In the genomic region with DNA sequence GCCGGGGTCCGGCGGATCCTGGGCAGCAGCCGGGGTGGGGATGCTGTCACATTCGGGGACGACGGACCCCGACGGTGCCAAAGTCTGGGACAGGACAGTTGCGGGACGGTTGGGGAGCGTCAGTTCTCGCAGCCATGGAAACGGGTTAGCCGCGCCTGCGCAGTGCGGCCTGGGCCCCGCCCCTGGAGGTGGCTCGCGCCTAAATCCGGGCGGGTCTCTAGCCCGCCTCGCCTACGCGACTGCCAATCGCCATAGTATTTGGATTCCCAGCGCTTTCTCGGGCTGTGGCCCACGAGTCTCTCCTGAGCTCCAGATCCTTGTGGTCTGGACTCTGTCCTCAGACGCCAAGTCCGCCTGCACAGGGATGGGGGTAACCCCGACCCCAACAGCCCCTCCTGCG, we compare ENCODE assay signal across 8 cellular contexts. TPM values are rescaled to one million over a fixed set of nuclear protein-coding genes. Genes with fewer than 3 reads are reported as not detected.
DNase-seq lines count a peak whose midpoint lies in the region; ATAC-seq and TF ChIP-seq lines count a peak whose summit lies in the region.

TSS of gene ZMYND10 (minus strand) at position 147 of the 400 bp plus-strand sequence. CDS start 153 bp downstream, outside the sequence.

- no peak for TF ChIP-seq POLR2A in esophagus squamous epithelium (IDR thresholded peaks at IDR 0.05)
- TF ChIP-seq POLR2A in testis (IDR thresholded peaks at IDR 0.05) = no peak

- peaks cover 43% of the 10 kb centered on the region for H3K36me3 Mint-ChIP-seq in activated T-cell treated with anti-CD3 and anti-CD28 coated beads, Interleukin-2, amount 50 U/mL, for 24 hours (ENCODE audit: low read depth)
- H3K36me3 Mint-ChIP-seq in neural crest cell (ENCODE audit: low read depth) = no peaks in the 10 kb centered on the region

- H3K9me3 ChIP-seq in ES-I3 (ENCODE audit: control insufficient read depth, insufficient read depth, low read length) (no peaks in the 10 kb centered on the region), esophagus squamous epithelium (no peaks in the 10 kb centered on the region), testis (no peaks in the 10 kb centered on the region)

- DNase-seq in NCI-H748 (lab: John Stamatoyannopoulos, UW; ENCODE audit: unreplicated experiment) (peak; percentile 77), esophagus squamous epithelium (lab: John Stamatoyannopoulos, UW) (no peak), neural crest cell (ENCODE audit: low read depth, low spot score) (peak; percentile 63), testis (peak; percentile 74), OCI-M1 (lab: John Stamatoyannopoulos, UW) (no peak)
- peak; percentile 82 for DNase-seq in activated T-cell treated with anti-CD3 and anti-CD28 coated beads, Interleukin-2, amount 50 U/mL, for 24 hours

- no peak for ATAC-seq in HG02885 (IDR thresholded peaks at IDR 0.05; ENCODE audit: poor library complexity, unreplicated experiment)

- no peaks in the 10 kb centered on the region for H3K4me1 ChIP-seq in ES-I3 (ENCODE audit: insufficient read depth, low read length)
- H3K4me1 ChIP-seq in esophagus squamous epithelium = peaks cover 26 to 82% (median 32%) of the 10 kb centered on the region in 3 donors
- peaks cover 15% of the 10 kb centered on the region for H3K4me1 ChIP-seq in testis

- peak within 1 kb of the TSS; percentile 58; the same call in 1 of the 2 replicates for H3K9ac ChIP-seq in ES-I3 (ENCODE audit: low read depth, low read length)

- H3K27me3 ChIP-seq in esophagus squamous epithelium (no peaks in the 10 kb centered on the region), testis (no peaks in the 10 kb centered on the region)

- peak within 1 kb of the TSS in 3 of 4 donors; percentile 48 to 63 (median 55) for H3K27ac ChIP-seq in esophagus squamous epithelium
- H3K27ac ChIP-seq in testis = no peak within 1 kb of the TSS

- 3 to 18% methylated on average over 4 to 7 of the region's 35 CpGs for WGBS in esophagus squamous epithelium, 2 donors
- 4 to 5% methylated on average over 19 to 34 of the region's 35 CpGs for WGBS in testis, 2 donors

- TF ChIP-seq CTCF in esophagus squamous epithelium (IDR thresholded peaks at IDR 0.05) (no peak), neural crest cell (conservative IDR thresholded peaks at IDR 0.05) (no peak), testis (IDR thresholded peaks at IDR 0.05) (no peak)

- H3K36me3 ChIP-seq in ES-I3 (ENCODE audit: insufficient read depth, low read length) (no peaks in the 10 kb centered on the region), esophagus squamous epithelium (peaks cover 0 to 21% (median 0%) of the 10 kb centered on the region in 3 donors), testis (ENCODE audit: low read depth, missing control alignments) (no peaks in the 10 kb centered on the region)

- peak within 1 kb of the TSS; percentile 57 for H3K4me3 Mint-ChIP-seq in activated T-cell treated with anti-CD3 and anti-CD28 coated beads, Interleukin-2, amount 50 U/mL, for 24 hours
- peak within 1 kb of the TSS; percentile 86 for H3K4me3 Mint-ChIP-seq in neural crest cell

- peaks cover 54% of the 10 kb centered on the region for H3K4me1 Mint-ChIP-seq in activated T-cell treated with anti-CD3 and anti-CD28 coated beads, Interleukin-2, amount 50 U/mL, for 24 hours (ENCODE audit: low read depth)
- H3K4me1 Mint-ChIP-seq in neural crest cell = peaks cover 24% of the 10 kb centered on the region

- H3K4me3 ChIP-seq in esophagus squamous epithelium = peak within 1 kb of the TSS; percentile 18 to 60 (median 36)
- peak within 1 kb of the TSS; percentile 36 to 58 for H3K4me3 ChIP-seq in testis

- H3K27me3 Mint-ChIP-seq in activated T-cell treated with anti-CD3 and anti-CD28 coated beads, Interleukin-2, amount 50 U/mL, for 24 hours = no peaks in the 10 kb centered on the region
- peaks cover 35% of the 10 kb centered on the region for H3K27me3 Mint-ChIP-seq in neural crest cell (ENCODE audit: low read depth)

- intact Hi-C loops in esophagus squamous epithelium (cut with DNase I) = no loop called here
- intact Hi-C loops in testis (cut with DNase I; ENCODE audit: low total_unique reads) = no loop called here

- H3K9me3 Mint-ChIP-seq in activated T-cell treated with anti-CD3 and anti-CD28 coated beads, Interleukin-2, amount 50 U/mL, for 24 hours = no peaks in the 10 kb centered on the region
- no peaks in the 10 kb centered on the region for H3K9me3 Mint-ChIP-seq in neural crest cell

- peak within 1 kb of the TSS; percentile 35 for H3K27ac Mint-ChIP-seq in activated T-cell treated with anti-CD3 and anti-CD28 coated beads, Interleukin-2, amount 50 U/mL, for 24 hours
- H3K27ac Mint-ChIP-seq in neural crest cell (ENCODE audit: unreplicated experiment) = no peak within 1 kb of the TSS

RNA-seq across cellular contexts. Expression of gene ZMYND10, which starts in this region (rescaled TPM):
- total RNA-seq in esophagus squamous epithelium = 1 to 10 TPM in 1 of 4 donors, not detected in 3; 1.1 TPM
- 2.3 and 2.5 TPM in 2 replicates for total RNA-seq in neural crest cell
- 100 to 1,000 TPM; 241 to 335 TPM for total RNA-seq in testis
- polyA plus RNA-seq in testis (ENCODE audit: insufficient read depth, low read depth, low replicate concordance) = 763 TPM

Comparison
In these comparisons a context has a peak if more than half of its experiments do, and no peak if none do; other contexts are left out.
1. RNA of gene ZMYND10 (total RNA-seq): 241 to 335 TPM in testis; 2.3 to 2.5 TPM in neural crest cell and 1.1 TPM in esophagus squamous epithelium; every median in the first group is over 10 times any median in the second.
2. DNase-seq: peak in NCI-H748 (single experiment), activated T-cell treated with anti-CD3 and anti-CD28 coated beads, Interleukin-2, amount 50 U/mL, for 24 hours (single experiment), neural crest cell (single experiment) and testis (single experiment); none in esophagus squamous epithelium (single experiment) and OCI-M1 (single experiment).
3. H3K27ac ChIP-seq: peak in esophagus squamous epithelium (3 of 4); none in testis (0 of 2).